ENCODE assay signal across 10 cellular contexts in the genomic region with DNA sequence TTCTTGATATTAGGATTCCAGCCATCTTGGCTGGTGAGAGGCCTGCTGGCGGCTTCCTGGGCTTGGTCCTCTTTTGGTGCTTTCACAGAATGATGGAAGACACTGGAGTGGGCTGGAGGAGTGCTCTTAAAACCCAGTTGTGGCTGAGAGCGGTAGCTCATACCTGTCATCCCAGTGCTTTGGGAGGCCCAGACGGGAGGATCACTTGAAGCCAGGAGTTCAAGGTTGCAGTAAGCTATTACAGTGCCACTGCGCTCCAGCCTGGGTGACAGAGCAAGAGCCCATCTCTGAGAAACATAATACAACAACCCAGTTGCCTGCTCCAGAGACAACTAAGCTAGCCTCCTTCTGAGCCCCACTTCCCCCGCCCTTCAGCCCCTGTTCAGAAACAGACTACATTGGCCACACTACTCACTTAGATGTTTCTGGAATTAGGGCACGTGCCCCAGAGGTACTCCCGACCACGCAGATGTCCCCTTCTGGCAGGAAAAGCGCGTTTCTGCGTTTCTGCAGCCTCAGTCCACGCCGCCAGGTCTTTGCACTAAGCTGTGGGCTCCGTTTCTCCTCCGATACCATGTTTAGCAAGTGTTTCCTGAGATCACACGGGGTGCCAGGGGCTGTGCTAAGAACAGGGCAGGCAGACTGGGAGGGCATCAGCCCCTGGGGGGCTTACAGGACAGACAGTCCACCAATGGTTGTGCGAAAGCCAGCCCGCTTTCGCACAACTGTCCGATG. TPM values are rescaled to one million over a fixed set of nuclear protein-coding genes. Genes with fewer than 3 reads are reported as not detected.
A peak's percentile ranks its signal among the peaks of the same experiment; 100 is the strongest.
DNase-seq lines count a peak whose midpoint lies in the region; ATAC-seq and TF ChIP-seq lines count a peak whose summit lies in the region.
"Had no signal": no experiment of that assay in that cellular context is flagged by ENCODE, and none has a peak within 500 bp of the region (broad histone marks: within the 10 kb centered on the region; RNA-seq: fewer than 3 reads in every experiment).

No MANE protein-coding gene starts in this region.

- H2AFZ ChIP-seq in OCI-LY3 (ENCODE audit: low read depth, low read length), result no peak overlapping the region

- H3K79me2 ChIP-seq in OCI-LY3 (ENCODE audit: low read length), result peaks cover 87% of the 10 kb centered on the region

- WGBS in ovary, 3 donors, result 86 to 92% (median 88%) methylated on average over 20 of the region's 20 CpGs

- peaks cover 5% of the 10 kb centered on the region; the same call in 1 of the 2 replicates for H4K20me1 ChIP-seq in OCI-LY3 (ENCODE audit: insufficient read depth, low read length)

- peak overlapping the region; percentile 100 for H3K27ac ChIP-seq in OCI-LY3 (ENCODE audit: low read length)
- no peak overlapping the region for H3K27ac ChIP-seq in ovary

- intact Hi-C loops in ovary (cut with DNase I), result no loop called here

- no peaks in the 10 kb centered on the region for H3K9me3 ChIP-seq in OCI-LY3 (ENCODE audit: insufficient read depth, low read length)
- H3K9me3 ChIP-seq in ovary, result no peaks in the 10 kb centered on the region

- H3K36me3 ChIP-seq in OCI-LY3 (replicated peaks; ENCODE audit: low read depth, low read length), result peaks cover 19% of the 10 kb centered on the region
- H3K36me3 ChIP-seq in ovary, result no peaks in the 10 kb centered on the region

- H3K4me1 Mint-ChIP-seq in brain, result peaks cover 5% of the 10 kb centered on the region

- peaks cover 55% of the 10 kb centered on the region for H3K4me1 ChIP-seq in OCI-LY3 (ENCODE audit: low read length)
- no peaks in the 10 kb centered on the region for H3K4me1 ChIP-seq in ovary (ENCODE audit: insufficient read depth)

- peak overlapping the region in 4 of 5 experiments; percentile 55 to 77 (median 64) for H3K4me3 Mint-ChIP-seq in brain

- no peak for TF ChIP-seq POLR2A in ovary (IDR thresholded peaks at IDR 0.05)

- H3K4me2 ChIP-seq in OCI-LY3 (ENCODE audit: low read length), result peak overlapping the region; percentile 86

- H3K27ac Mint-ChIP-seq in brain, result no peak overlapping the region

- H3K27me3 ChIP-seq in OCI-LY3 (ENCODE audit: low read depth, low read length), result no peaks in the 10 kb centered on the region
- no peaks in the 10 kb centered on the region for H3K27me3 ChIP-seq in ovary

- DNase-seq in GM12865 (ENCODE audit: low read depth) (peak; percentile 57), ovary (no peak), COLO829 (ENCODE audit: low spot score) (no peak)
- DNase-seq in stimulated activated CD4-positive, alpha-beta T cell treated with anti-CD3 and anti-CD28 coated beads, Interleukin-4, amount 100 ng/mL, for 24 hours, result peak; percentile 53
- DNase-seq: NCI-H146 had no signal

- H3K9me3 Mint-ChIP-seq in brain, result peaks cover 0 to 5% (median 0%) of the 10 kb centered on the region in 5 experiments

- no peaks in the 10 kb centered on the region for H3K36me3 Mint-ChIP-seq in brain

- TF ChIP-seq CTCF in GM12865 (IDR thresholded peaks at IDR 0.05; ENCODE audit: insufficient read depth, low read depth, low read length, missing control alignments) (no peak), OCI-LY3 (IDR thresholded peaks at IDR 0.05; ENCODE audit: low read depth, low read length) (no peak), brain (conservative IDR thresholded peaks at IDR 0.05) (no peak), ovary (IDR thresholded peaks at IDR 0.05) (no peak)

- peaks cover 76% of the 10 kb centered on the region for H3K27me3 Mint-ChIP-seq in brain

- H3K9ac ChIP-seq in OCI-LY3 (ENCODE audit: low read length), result peak overlapping the region; percentile 90

- H3K4me3 ChIP-seq in GM12865 (ENCODE audit: low read depth, low read length) (peak overlapping the region; percentile 92), OCI-LY3 (ENCODE audit: low read length) (peak overlapping the region; percentile 84), ovary (no peak overlapping the region)
- H3K4me3 ChIP-seq: lung had no signal

- ATAC-seq in HG02798 (IDR thresholded peaks at IDR 0.05; ENCODE audit: poor library complexity, unreplicated experiment), result no peak
- no peak for ATAC-seq in GM19035 (IDR thresholded peaks at IDR 0.05; ENCODE audit: unreplicated experiment)

- no peak for TF ChIP-seq EP300 in ovary (IDR thresholded peaks at IDR 0.05)

RNA-seq across cellular contexts. Expression of gene PIK3CD, which starts 2.4 kb away (rescaled TPM):
- polyA plus RNA-seq in brain (ENCODE audit: insufficient read depth, low read depth, low replicate concordance) (16.3 TPM), ovary (1 to 10 TPM; 3.7 to 6.7 TPM)
- 1 to 10 TPM; 4.2 to 9.2 (median 8.3) TPM for total RNA-seq in ovary

Comparison
In these comparisons a context has a peak if more than half of its experiments do, and no peak if none do; other contexts are left out.
1. DNase-seq: peak in GM12865 (single experiment) and stimulated activated CD4-positive, alpha-beta T cell treated with anti-CD3 and anti-CD28 coated beads, Interleukin-4, amount 100 ng/mL, for 24 hours (single experiment); none in ovary (0 of 5) and COLO829 (single experiment).